ENCODE assay signal across 8 cellular contexts in genomic region chr9:105243935-105244273, GRCh38. TPM values are rescaled to one million over a fixed set of nuclear protein-coding genes. Genes with fewer than 3 reads are reported as not detected.
DNase-seq lines count a peak whose midpoint lies in the region; ATAC-seq and FAIRE-seq lines count a peak whose summit lies in the region.

No MANE protein-coding gene starts in this region.

- no peak overlapping the region for H3K27ac Mint-ChIP-seq in activated CD4-positive, alpha-beta memory T cell treated with anti-CD3 and anti-CD28 coated beads for 36 hours

- 18% methylated on average over 9 of the region's 9 CpGs for WGBS in right cardiac atrium

- H3K27me3 Mint-ChIP-seq in activated CD4-positive, alpha-beta memory T cell treated with anti-CD3 and anti-CD28 coated beads for 36 hours: peaks cover 9% of the 10 kb centered on the region

- FAIRE-seq in urothelium cell line (lab: Jason Lieb, UNC): no peak

- ATAC-seq in right cardiac atrium (no peak), GM19324 (IDR thresholded peaks at IDR 0.05; ENCODE audit: low FRiP score, unreplicated experiment) (no peak), GM21717 (IDR thresholded peaks at IDR 0.05; ENCODE audit: unreplicated experiment) (no peak)

- H3K9me3 Mint-ChIP-seq in activated CD4-positive, alpha-beta memory T cell treated with anti-CD3 and anti-CD28 coated beads for 36 hours: no peaks in the 10 kb centered on the region

- H3K4me3 ChIP-seq in HAP-1 (peak overlapping the region; percentile 20), right cardiac atrium (ENCODE audit: low read length) (peak overlapping the region; percentile 88), skin epidermis (peak overlapping the region; percentile 76 to 93 (median 89))

- in situ Hi-C loops in HAP-1 (cut with MboI; ENCODE audit: low sequenced_read_pairs): no loop called here

- peaks cover 39% of the 10 kb centered on the region for H3K4me1 ChIP-seq in HAP-1
- H3K4me1 ChIP-seq in right cardiac atrium (ENCODE audit: control insufficient read depth, insufficient read depth, low read length): no peaks in the 10 kb centered on the region

- no peaks in the 10 kb centered on the region for H3K36me3 Mint-ChIP-seq in activated CD4-positive, alpha-beta memory T cell treated with anti-CD3 and anti-CD28 coated beads for 36 hours

- peaks cover 16% of the 10 kb centered on the region for H3K4me1 Mint-ChIP-seq in activated CD4-positive, alpha-beta memory T cell treated with anti-CD3 and anti-CD28 coated beads for 36 hours (ENCODE audit: low read depth)

- CTCF ChIA-PET in activated CD4-positive, alpha-beta memory T cell treated with anti-CD3 and anti-CD28 coated beads for 36 hours (lab: Charles Lee): interaction anchor here (0.6 to 1.5 kb wide), 5 partner anchors 13 to 381 kb away, joined by 3 to 9 read pairs (median 3); no protein-coding TSS in a partner anchor

- POLR2A ChIA-PET in activated CD4-positive, alpha-beta memory T cell treated with anti-CD3 and anti-CD28 coated beads for 36 hours (lab: Charles Lee): interaction anchor here (0.6 to 2.2 kb wide), 6 partner anchors 16 to 496 kb away, joined by 3 to 12 read pairs (median 4); partner anchors contain the start of gene NIPSNAP3A

- no peaks in the 10 kb centered on the region for H3K36me3 ChIP-seq in HAP-1 (replicated peaks)

- peak overlapping the region; percentile 70 for H3K4me3 Mint-ChIP-seq in activated CD4-positive, alpha-beta memory T cell treated with anti-CD3 and anti-CD28 coated beads for 36 hours

- DNase-seq in HAP-1 (ENCODE audit: low spot score in 2 of 2) (no peak), right cardiac atrium (no peak), urothelium cell line (ENCODE audit: low spot score) (no peak), posterior cingulate gyrus (no peak)
- no peak for DNase-seq in activated CD4-positive, alpha-beta memory T cell treated with anti-CD3 and anti-CD28 coated beads for 36 hours

- H3K9me3 ChIP-seq in HAP-1: no peaks in the 10 kb centered on the region
- no peaks in the 10 kb centered on the region for H3K9me3 ChIP-seq in right cardiac atrium (ENCODE audit: control insufficient read depth, low read length)

- no peaks in the 10 kb centered on the region for H3K27me3 ChIP-seq in HAP-1 (ENCODE audit: low read depth)
- no peaks in the 10 kb centered on the region for H3K27me3 ChIP-seq in right cardiac atrium (ENCODE audit: control insufficient read depth, insufficient read depth)

- peak overlapping the region; percentile 65 for H3K27ac ChIP-seq in right cardiac atrium (ENCODE audit: low read length)
- H3K27ac ChIP-seq in skin epidermis: peak overlapping the region; percentile 8 to 89 (median 82)

- intact Hi-C loops in activated CD4-positive, alpha-beta memory T cell treated with anti-CD3 and anti-CD28 coated beads for 36 hours (cut with micrococcal nuclease): loop anchor here (1.0 to 10.0 kb wide), 10 partner anchors 17 to 497 kb away; partner anchors contain the start of genes ABCA1, FSD1L, NIPSNAP3A and TMEM38B
- intact Hi-C loops in right cardiac atrium (cut with DNase I): no loop called here
- intact Hi-C loops in posterior cingulate gyrus (cut with DNase I): loop anchor here (2.0 to 10.0 kb wide), 4 partner anchors 79 to 317 kb away; partner anchors contain the start of gene ABCA1

RNA-seq across cellular contexts. Expression of gene SLC44A1, which starts 0.5 kb away (rescaled TPM):
- 10 to 100 TPM; 11.8 to 12.2 TPM for total RNA-seq in activated CD4-positive, alpha-beta memory T cell treated with anti-CD3 and anti-CD28 coated beads for 36 hours
- 10 to 100 TPM; 12.1 to 18.3 (median 16.3) TPM for total RNA-seq in right cardiac atrium
- polyA plus RNA-seq in right cardiac atrium: 5.8 TPM

Comparison
In these comparisons a context has a peak if more than half of its experiments do, and no peak if none do; other contexts are left out.
1. H3K4me3 ChIP-seq: peak in every context shown above with its lines; median percentile 89 in skin epidermis; 88 in right cardiac atrium; 20 in HAP-1.
2. intact Hi-C loops: an anchor here in activated CD4-positive, alpha-beta memory T cell treated with anti-CD3 and anti-CD28 coated beads for 36 hours (1.0 to 10.0 kb wide) and posterior cingulate gyrus (2.0 to 10.0 kb wide); none called in right cardiac atrium.